In the genomic region with DNA sequence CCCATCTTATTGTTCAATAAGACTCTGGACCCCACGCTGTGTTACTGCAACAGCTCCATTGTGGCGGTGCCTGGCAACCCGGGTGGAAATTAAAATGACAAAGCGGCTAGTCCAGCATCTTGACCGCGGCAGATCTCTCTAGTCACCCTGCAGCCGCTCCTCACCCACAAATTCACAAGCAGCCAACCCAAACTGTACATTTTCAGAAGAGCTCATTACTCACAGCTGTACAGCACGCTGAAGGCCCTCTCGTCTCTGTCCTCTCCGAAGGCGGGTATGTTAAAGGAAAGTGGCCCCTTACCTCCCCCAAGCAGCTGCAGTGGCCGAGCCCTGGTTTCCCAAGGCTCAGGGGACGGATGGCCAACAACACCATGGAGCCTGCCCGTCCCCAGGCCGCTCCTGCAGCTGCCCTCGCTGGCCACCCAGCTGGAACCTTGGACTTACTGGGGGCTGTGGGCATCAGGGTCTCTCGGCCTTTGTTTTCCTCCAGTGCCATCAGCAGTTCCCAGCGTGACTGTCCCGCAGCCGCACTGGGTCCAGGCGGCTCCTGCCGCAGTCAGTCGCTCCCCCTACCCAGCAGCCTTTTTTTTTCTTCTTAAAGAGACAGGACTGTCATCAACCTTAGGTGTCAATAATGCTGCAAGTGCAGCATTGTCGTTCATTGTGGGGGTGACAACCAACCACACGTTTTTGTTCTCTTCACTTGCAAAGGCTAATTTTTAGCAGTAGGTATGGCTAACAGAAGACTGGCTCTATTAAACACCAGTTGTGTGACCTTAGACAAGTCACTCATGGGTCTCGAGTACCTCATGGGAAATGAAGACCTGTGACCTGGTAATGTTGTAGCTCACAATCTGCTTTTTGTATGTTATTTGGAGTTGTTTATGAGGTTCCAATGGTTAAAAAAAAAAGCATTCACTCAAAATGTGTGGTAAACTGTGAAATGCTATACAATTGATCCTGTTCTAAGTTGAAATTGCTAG, we compare ENCODE assay signal across 9 cellular contexts. TPM values are rescaled to one million over a fixed set of nuclear protein-coding genes. Genes with fewer than 3 reads are reported as not detected.
DNase-seq lines count a peak whose midpoint lies in the region; ATAC-seq and TF ChIP-seq lines count a peak whose summit lies in the region.
"Had no signal": no experiment of that assay in that cellular context is flagged by ENCODE, and none has a peak within 500 bp of the region (broad histone marks: within the 10 kb centered on the region; RNA-seq: fewer than 3 reads in every experiment).

A gene with protein sequence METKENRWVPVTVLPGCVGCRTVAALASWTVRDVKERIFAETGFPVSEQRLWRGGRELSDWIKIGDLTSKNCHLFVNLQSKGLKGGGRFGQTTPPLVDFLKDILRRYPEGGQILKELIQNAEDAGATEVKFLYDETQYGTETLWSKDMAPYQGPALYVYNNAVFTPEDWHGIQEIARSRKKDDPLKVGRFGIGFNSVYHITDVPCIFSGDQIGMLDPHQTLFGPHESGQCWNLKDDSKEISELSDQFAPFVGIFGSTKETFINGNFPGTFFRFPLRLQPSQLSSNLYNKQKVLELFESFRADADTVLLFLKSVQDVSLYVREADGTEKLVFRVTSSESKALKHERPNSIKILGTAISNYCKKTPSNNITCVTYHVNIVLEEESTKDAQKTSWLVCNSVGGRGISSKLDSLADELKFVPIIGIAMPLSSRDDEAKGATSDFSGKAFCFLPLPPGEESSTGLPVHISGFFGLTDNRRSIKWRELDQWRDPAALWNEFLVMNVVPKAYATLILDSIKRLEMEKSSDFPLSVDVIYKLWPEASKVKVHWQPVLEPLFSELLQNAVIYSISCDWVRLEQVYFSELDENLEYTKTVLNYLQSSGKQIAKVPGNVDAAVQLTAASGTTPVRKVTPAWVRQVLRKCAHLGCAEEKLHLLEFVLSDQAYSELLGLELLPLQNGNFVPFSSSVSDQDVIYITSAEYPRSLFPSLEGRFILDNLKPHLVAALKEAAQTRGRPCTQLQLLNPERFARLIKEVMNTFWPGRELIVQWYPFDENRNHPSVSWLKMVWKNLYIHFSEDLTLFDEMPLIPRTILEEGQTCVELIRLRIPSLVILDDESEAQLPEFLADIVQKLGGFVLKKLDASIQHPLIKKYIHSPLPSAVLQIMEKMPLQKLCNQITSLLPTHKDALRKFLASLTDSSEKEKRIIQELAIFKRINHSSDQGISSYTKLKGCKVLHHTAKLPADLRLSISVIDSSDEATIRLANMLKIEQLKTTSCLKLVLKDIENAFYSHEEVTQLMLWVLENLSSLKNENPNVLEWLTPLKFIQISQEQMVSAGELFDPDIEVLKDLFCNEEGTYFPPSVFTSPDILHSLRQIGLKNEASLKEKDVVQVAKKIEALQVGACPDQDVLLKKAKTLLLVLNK (N-terminal part only) (minus strand): TSS at position 532 of the 983 bp plus-strand sequence. CDS start 22,463 bp downstream, outside the sequence.

- H3K36me3 ChIP-seq in hepatocyte (replicated peaks; ENCODE audit: insufficient read depth, low read depth) (no peaks in the 10 kb centered on the region), prostate gland (no peaks in the 10 kb centered on the region)

- TF ChIP-seq CTCF in astrocyte of the cerebellum (IDR thresholded peaks at IDR 0.05; ENCODE audit: low read depth, low read length, missing control alignments) (no peak), hepatocyte (IDR thresholded peaks at IDR 0.05; ENCODE audit: poor library complexity) (no peak), prostate gland (IDR thresholded peaks at IDR 0.05) (no peak)

- H3K9me3 ChIP-seq in hepatocyte (ENCODE audit: low read depth) (no peaks in the 10 kb centered on the region), prostate gland (no peaks in the 10 kb centered on the region)

- H3K27me3 ChIP-seq in hepatocyte (no peaks in the 10 kb centered on the region), prostate gland (replicated peaks; ENCODE audit: insufficient read depth) (no peaks in the 10 kb centered on the region)

- H3K4me3 ChIP-seq in astrocyte of the cerebellum (ENCODE audit: low read depth, low read length) (peak within 1 kb of the TSS; percentile 77), hepatocyte (peak within 1 kb of the TSS; percentile 73), prostate gland (peak within 1 kb of the TSS; percentile 36)

- intact Hi-C loops in prostate gland (cut with DNase I) = no loop called here

- no peaks in the 10 kb centered on the region for H3K9me2 ChIP-seq in hepatocyte (replicated peaks; ENCODE audit: insufficient read depth)

- H3K27ac ChIP-seq in hepatocyte = peak within 1 kb of the TSS; percentile 29
- H3K27ac ChIP-seq in prostate gland = peak within 1 kb of the TSS in 1 of 2 donors; percentile 22
- H3K27ac ChIP-seq: KMS-11 had no signal

- no peak for ATAC-seq in GM21528 (IDR thresholded peaks at IDR 0.05; ENCODE audit: low FRiP score, unreplicated experiment)
- ATAC-seq in HG03095 (IDR thresholded peaks at IDR 0.05; ENCODE audit: unreplicated experiment) = no peak

- no peaks in the 10 kb centered on the region for H4K20me1 ChIP-seq in hepatocyte (ENCODE audit: insufficient read depth, poor library complexity, severe bottlenecking)

- 6% methylated on average over 25 of the region's 26 CpGs for WGBS in hepatocyte (ENCODE audit: low lambda C conversion rate, missing lambda C conversion rate)
- WGBS in prostate gland = 9% methylated on average over 26 of the region's 26 CpGs

- H3K4me2 ChIP-seq in hepatocyte = peak within 1 kb of the TSS; percentile 86
- H3K4me2 ChIP-seq: KMS-11 had no signal

- peak; percentile 36 for DNase-seq in DMS53 treated with DMSO at 0.1 percent for 48 hours (lab: John Stamatoyannopoulos, UW; ENCODE audit: unreplicated experiment)
- DNase-seq in NCI-H1092 treated with DMSO at 0.1 percent for 48 hours (lab: John Stamatoyannopoulos, UW) = peak; percentile 81
- peak; percentile 57 for DNase-seq in astrocyte of the cerebellum (ENCODE audit: low read depth)
- DNase-seq in hepatocyte (ENCODE audit: low spot score) = peak; percentile 45
- DNase-seq in prostate gland (ENCODE audit: low spot score) = no peak
- no peak for DNase-seq in activated CD8-positive, alpha-beta memory T cell treated with anti-CD3 and anti-CD28 coated beads, Interleukin-2, amount 50 U/mL, for 4 hours

- TF ChIP-seq POLR2A in prostate gland (IDR thresholded peaks at IDR 0.05) = no peak

- no peaks in the 10 kb centered on the region for H3K79me2 ChIP-seq in hepatocyte

- H3K4me1 ChIP-seq in hepatocyte (ENCODE audit: insufficient read depth) (peaks cover 4% of the 10 kb centered on the region), prostate gland (replicated peaks) (no peaks in the 10 kb centered on the region)

- in situ Hi-C loops in astrocyte of the cerebellum (cut with HindIII; ENCODE audit: low sequenced_read_pairs) = no loop called here

- peak within 1 kb of the TSS; percentile 95 for H2AFZ ChIP-seq in hepatocyte

RNA-seq across cellular contexts. Expression of the gene that starts here (rescaled TPM):
- total RNA-seq in hepatocyte = 28.8 and 29.9 TPM in 2 replicates
- polyA plus RNA-seq in hepatocyte = 1.8 and 3.2 TPM in 2 replicates
- total RNA-seq in prostate gland = 10 to 100 TPM in 1 of 2 donors, 1 to 10 TPM in 1; 7.8 to 24.1 TPM

Comparison
In these comparisons a context has a peak if more than half of its experiments do, and no peak if none do; other contexts are left out.
1. DNase-seq: peak in DMS53 treated with DMSO at 0.1 percent for 48 hours (single experiment), NCI-H1092 treated with DMSO at 0.1 percent for 48 hours (single experiment), astrocyte of the cerebellum (single experiment) and hepatocyte (single experiment); none in prostate gland (single experiment) and activated CD8-positive, alpha-beta memory T cell treated with anti-CD3 and anti-CD28 coated beads, Interleukin-2, amount 50 U/mL, for 4 hours (single experiment).
2. Peak in every context shown above with its lines, with median percentiles within 50 percentile points of each other: H3K4me3 ChIP-seq.